In the genomic region with DNA sequence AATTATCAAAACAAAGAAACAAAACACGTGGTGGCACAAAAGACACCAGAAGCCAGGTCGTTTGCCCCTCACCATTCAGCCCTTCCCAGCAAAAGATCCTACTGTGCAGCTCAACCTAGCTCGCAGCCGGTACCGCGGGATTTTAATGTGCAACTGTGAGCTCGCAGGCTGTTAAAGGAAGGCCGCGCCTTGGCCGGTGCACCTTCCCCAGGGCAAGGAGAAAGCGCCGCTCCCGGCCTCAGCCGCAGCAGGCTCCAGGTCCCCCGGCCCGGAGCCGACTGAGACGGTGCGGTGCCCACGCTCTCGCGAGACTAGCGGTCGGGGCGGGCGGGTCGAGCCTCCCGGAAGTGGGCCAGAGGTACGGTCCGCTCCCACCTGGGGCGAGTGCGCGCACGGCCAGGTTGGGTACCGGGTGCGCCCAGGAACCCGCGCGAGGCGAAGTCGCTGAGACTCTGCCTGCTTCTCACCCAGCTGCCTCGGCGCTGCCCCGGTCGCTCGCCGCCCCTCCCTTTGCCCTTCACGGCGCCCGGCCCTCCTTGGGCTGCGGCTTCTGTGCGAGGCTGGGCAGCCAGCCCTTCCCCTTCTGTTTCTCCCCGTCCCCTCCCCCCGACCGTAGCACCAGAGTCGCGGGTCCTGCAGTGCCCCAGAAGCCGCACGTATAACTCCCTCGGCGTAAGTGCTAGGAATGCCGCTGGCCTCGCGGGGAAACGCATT, we compare ENCODE assay signal across 8 cellular contexts. TPM values are rescaled to one million over a fixed set of nuclear protein-coding genes. Genes with fewer than 3 reads are reported as not detected.
DNase-seq lines count a peak whose midpoint lies in the region; ATAC-seq and TF ChIP-seq lines count a peak whose summit lies in the region.

AGL (plus strand) TSS at position 618 of the 714 bp plus-strand sequence. CDS start 682 bp downstream, outside the sequence.

- peaks cover 23% of the 10 kb centered on the region for H3K4me1 Mint-ChIP-seq in activated T-helper 2 cell treated with anti-CD3 and anti-CD28 coated beads, Interferon-gamma antibody, Interleukin-2, Interleukin-4, amounts not matched to agents 10 μg/mL and 5 μg/mL and 100 μg/mL, durations not matched to agents 14 hours and 24 hours and 36 hours (ENCODE audit: low read depth)
- peaks cover 53% of the 10 kb centered on the region for H3K4me1 Mint-ChIP-seq in nephron progenitor cell
- peaks cover 35% of the 10 kb centered on the region for H3K4me1 Mint-ChIP-seq in stimulated activated naive CD8-positive, alpha-beta T cell treated with anti-CD3 and anti-CD28 coated beads, Interleukin-15, amount 100 ng/mL, for 72 hours

- no peak for TF ChIP-seq CTCF in fibroblast of the aortic adventitia (IDR thresholded peaks at IDR 0.05; ENCODE audit: insufficient read depth, low read length)
- TF ChIP-seq CTCF in nephron progenitor cell (IDR thresholded peaks at IDR 0.05): no peak

- H3K9me3 Mint-ChIP-seq in activated T-helper 2 cell treated with anti-CD3 and anti-CD28 coated beads, Interferon-gamma antibody, Interleukin-2, Interleukin-4, amounts not matched to agents 10 μg/mL and 5 μg/mL and 100 μg/mL, durations not matched to agents 14 hours and 24 hours and 36 hours: no peaks in the 10 kb centered on the region
- peaks cover 6% of the 10 kb centered on the region for H3K9me3 Mint-ChIP-seq in nephron progenitor cell
- H3K9me3 Mint-ChIP-seq in stimulated activated naive CD8-positive, alpha-beta T cell treated with anti-CD3 and anti-CD28 coated beads, Interleukin-15, amount 100 ng/mL, for 72 hours: no peaks in the 10 kb centered on the region

- ATAC-seq in GM21619 (IDR thresholded peaks at IDR 0.05; ENCODE audit: unreplicated experiment): peak; percentile 95
- ATAC-seq in stimulated activated naive CD8-positive, alpha-beta T cell treated with anti-CD3 and anti-CD28 coated beads, Interleukin-15, amount 100 ng/mL, for 72 hours: peak; percentile 99

- H3K4me3 Mint-ChIP-seq in activated T-helper 2 cell treated with anti-CD3 and anti-CD28 coated beads, Interferon-gamma antibody, Interleukin-2, Interleukin-4, amounts not matched to agents 10 μg/mL and 5 μg/mL and 100 μg/mL, durations not matched to agents 14 hours and 24 hours and 36 hours (ENCODE audit: low read depth): peak within 1 kb of the TSS; percentile 96
- peak within 1 kb of the TSS; percentile 94 for H3K4me3 Mint-ChIP-seq in nephron progenitor cell
- peak within 1 kb of the TSS; percentile 93 to 97 for H3K4me3 Mint-ChIP-seq in stimulated activated naive CD8-positive, alpha-beta T cell treated with anti-CD3 and anti-CD28 coated beads, Interleukin-15, amount 100 ng/mL, for 72 hours

- H3K36me3 Mint-ChIP-seq in activated T-helper 2 cell treated with anti-CD3 and anti-CD28 coated beads, Interferon-gamma antibody, Interleukin-2, Interleukin-4, amounts not matched to agents 10 μg/mL and 5 μg/mL and 100 μg/mL, durations not matched to agents 14 hours and 24 hours and 36 hours (ENCODE audit: low read depth): peaks cover 18% of the 10 kb centered on the region
- H3K36me3 Mint-ChIP-seq in nephron progenitor cell (ENCODE audit: low read depth): peaks cover 24% of the 10 kb centered on the region

- H3K4me3 ChIP-seq in Jurkat, Clone E6-1 (ENCODE audit: low read length): peak within 1 kb of the TSS; percentile 82
- H3K4me3 ChIP-seq in fibroblast of the aortic adventitia (ENCODE audit: low read depth, low read length): peak within 1 kb of the TSS; percentile 70

- intact Hi-C loops in activated T-helper 2 cell treated with anti-CD3 and anti-CD28 coated beads, Interferon-gamma antibody, Interleukin-2, Interleukin-4, amounts not matched to agents 10 μg/mL and 5 μg/mL and 100 μg/mL, durations not matched to agents 14 hours and 24 hours and 36 hours (cut with micrococcal nuclease): loop anchor here (5.0 to 10.0 kb wide), 3 partner anchors 43 to 282 kb away; partner anchors contain the start of genes SASS6 and TRMT13

- H3K27me3 Mint-ChIP-seq in activated T-helper 2 cell treated with anti-CD3 and anti-CD28 coated beads, Interferon-gamma antibody, Interleukin-2, Interleukin-4, amounts not matched to agents 10 μg/mL and 5 μg/mL and 100 μg/mL, durations not matched to agents 14 hours and 24 hours and 36 hours (ENCODE audit: low read depth): no peaks in the 10 kb centered on the region
- H3K27me3 Mint-ChIP-seq in nephron progenitor cell (ENCODE audit: low read depth, poor library complexity): no peaks in the 10 kb centered on the region
- H3K27me3 Mint-ChIP-seq in stimulated activated naive CD8-positive, alpha-beta T cell treated with anti-CD3 and anti-CD28 coated beads, Interleukin-15, amount 100 ng/mL, for 72 hours: no peaks in the 10 kb centered on the region

- peak within 1 kb of the TSS; percentile 80 for H3K27ac Mint-ChIP-seq in activated T-helper 2 cell treated with anti-CD3 and anti-CD28 coated beads, Interferon-gamma antibody, Interleukin-2, Interleukin-4, amounts not matched to agents 10 μg/mL and 5 μg/mL and 100 μg/mL, durations not matched to agents 14 hours and 24 hours and 36 hours
- peak within 1 kb of the TSS; percentile 86 for H3K27ac Mint-ChIP-seq in nephron progenitor cell
- H3K27ac Mint-ChIP-seq in stimulated activated naive CD8-positive, alpha-beta T cell treated with anti-CD3 and anti-CD28 coated beads, Interleukin-15, amount 100 ng/mL, for 72 hours: peak within 1 kb of the TSS; percentile 95 to 97

- DNase-seq in DMS53 treated with DMSO at 0.1 percent for 48 hours (lab: John Stamatoyannopoulos, UW; ENCODE audit: unreplicated experiment) (peak; percentile 90), RPMI7951 (ENCODE audit: low read depth) (peak; percentile 78), fibroblast of the aortic adventitia (ENCODE audit: low read depth) (peak; percentile 65), nephron progenitor cell (peak; percentile 83)
- peak; percentile 57 for DNase-seq in Jurkat, Clone E6-1 (ENCODE audit: low read depth, low spot score)
- peak; percentile 81 for DNase-seq in activated T-helper 2 cell treated with anti-CD3 and anti-CD28 coated beads, Interferon-gamma antibody, Interleukin-2, Interleukin-4, amounts not matched to agents 10 μg/mL and 5 μg/mL and 100 μg/mL, durations not matched to agents 14 hours and 24 hours and 36 hours (ENCODE audit: low spot score)
- DNase-seq in stimulated activated naive CD8-positive, alpha-beta T cell treated with anti-CD3 and anti-CD28 coated beads, Interleukin-15, amount 100 ng/mL, for 72 hours: peak; percentile 89 to 90

RNA-seq across cellular contexts. Expression of gene AGL, which starts in this region (rescaled TPM):
- polyA plus RNA-seq in Jurkat, Clone E6-1 (2012; ENCODE audit: insufficient read depth, insufficient read length): 11.1 TPM
- 8.2 and 10.2 TPM in 2 replicates for total RNA-seq in RPMI7951 (2014; rRNA removed; shearing (Covaris generic))
- 13.2 and 13.8 TPM in 2 replicates for total RNA-seq in activated T-helper 2 cell treated with anti-CD3 and anti-CD28 coated beads, Interferon-gamma antibody, Interleukin-2, Interleukin-4, amounts not matched to agents 10 μg/mL and 5 μg/mL and 100 μg/mL, durations not matched to agents 14 hours and 24 hours and 36 hours
- 17.3 and 19.1 TPM in 2 replicates for total RNA-seq in fibroblast of the aortic adventitia (ENCODE audit: low replicate concordance)

Comparison
In these comparisons a context has a peak if more than half of its experiments do, and no peak if none do; other contexts are left out.
1. Peak in every context shown above with its lines: DNase-seq, ATAC-seq and H3K4me3 ChIP-seq.